ENCODE assay signal across 21 cellular contexts in the genomic region with DNA sequence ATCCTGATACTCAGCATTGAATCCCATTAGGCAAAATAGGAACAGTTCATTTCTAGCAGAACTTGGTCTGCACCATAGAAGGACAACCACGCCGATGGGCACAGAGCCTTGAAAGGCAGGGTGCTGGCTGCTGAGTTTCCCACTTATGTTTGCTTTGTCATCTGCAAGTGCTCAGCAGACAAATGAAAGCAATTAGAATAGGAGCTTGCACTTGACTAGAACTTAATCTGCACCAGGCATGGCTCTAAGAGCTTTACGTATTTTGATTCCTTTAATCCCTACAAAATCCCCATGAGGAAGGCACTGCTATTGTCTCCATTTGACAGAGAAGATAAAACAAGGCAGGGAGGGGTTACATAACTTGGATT.
"Had no signal": no experiment of that assay in that cellular context is flagged by ENCODE, and none has a peak within 500 bp of the region (broad histone marks: within the 10 kb centered on the region; RNA-seq: fewer than 3 reads in every experiment).

No MANE protein-coding gene starts in this region.

- H3K4me3 Mint-ChIP-seq: activated T-cell treated with anti-CD3 and anti-CD28 coated beads, Interleukin-2, amount 50 U/mL, for 72 hours; dendritic cell treated with granulocyte-macrophage colony-stimulating factor and Interleukin-4, amounts not matched to agents 40 ng/mL and 50 ng/mL, for 4 days; immature natural killer cell; stimulated activated naive CD8-positive, alpha-beta T cell treated with anti-CD3 and anti-CD28 coated beads, Interleukin-15, Interleukin-2, amounts not matched to agents 100 ng/mL and 50 ng/mL, for 24 hours had no signal

- H3K36me3 ChIP-seq: ascending aorta, breast epithelium, ovary, suprapubic skin, upper lobe of left lung had no signal

- ATAC-seq: activated CD4-positive, CD25-positive, alpha-beta regulatory T cell treated with anti-CD3 and anti-CD28 coated beads, Interleukin-2, amount 50 U/mL, for 24 hours; activated T-cell treated with anti-CD3 and anti-CD28 coated beads, Interleukin-2, amount 50 U/mL, for 72 hours; psoas muscle; right cardiac atrium had no signal

- H3K36me3 Mint-ChIP-seq: immature natural killer cell had no signal

- H3K27ac Mint-ChIP-seq: activated T-cell treated with anti-CD3 and anti-CD28 coated beads, Interleukin-2, amount 50 U/mL, for 72 hours; dendritic cell treated with granulocyte-macrophage colony-stimulating factor and Interleukin-4, amounts not matched to agents 40 ng/mL and 50 ng/mL, for 4 days; stimulated activated naive CD8-positive, alpha-beta T cell treated with anti-CD3 and anti-CD28 coated beads, Interleukin-15, Interleukin-2, amounts not matched to agents 100 ng/mL and 50 ng/mL, for 24 hours had no signal

- H3K9me3 ChIP-seq: ascending aorta, breast epithelium, esophagus muscularis mucosa, ovary, psoas muscle, suprapubic skin, upper lobe of left lung had no signal

- H3K9me3 Mint-ChIP-seq: activated T-cell treated with anti-CD3 and anti-CD28 coated beads, Interleukin-2, amount 50 U/mL, for 72 hours; dendritic cell treated with granulocyte-macrophage colony-stimulating factor and Interleukin-4, amounts not matched to agents 40 ng/mL and 50 ng/mL, for 4 days; stimulated activated naive CD8-positive, alpha-beta T cell treated with anti-CD3 and anti-CD28 coated beads, Interleukin-15, Interleukin-2, amounts not matched to agents 100 ng/mL and 50 ng/mL, for 24 hours had no signal

- H3K27ac ChIP-seq: breast epithelium, ovary, psoas muscle, skin epidermis, suprapubic skin, upper lobe of left lung had no signal

- DNase-seq: activated CD8-positive, alpha-beta memory T cell treated with anti-CD3 and anti-CD28 coated beads for 24 hours; activated CD8-positive, alpha-beta memory T cell treated with anti-CD3 and anti-CD28 coated beads, Interleukin-2, amount 50 U/mL, for 48 hours; activated effector memory CD4-positive, alpha-beta T cell treated with anti-CD3 and anti-CD28 coated beads, Interleukin-2, amount 50 U/mL, for 16 hours; activated naive CD4-positive, alpha-beta T cell treated with anti-CD3 and anti-CD28 coated beads, Interleukin-2, amount 50 U/mL, for 16 hours; activated T-cell treated with anti-CD3 and anti-CD28 coated beads, Interleukin-2, amount 50 U/mL, for 72 hours; effector memory CD4-positive, alpha-beta T cell; immature natural killer cell; kidney glomerular epithelial cell; left ventricle myocardium superior; ovary; psoas muscle; right cardiac atrium; upper lobe of left lung had no signal

- H3K4me1 ChIP-seq: breast epithelium, psoas muscle, suprapubic skin had no signal

- H3K4me1 Mint-ChIP-seq: immature natural killer cell had no signal

- H3K27me3 ChIP-seq: ascending aorta, breast epithelium, esophagus muscularis mucosa, ovary, suprapubic skin, upper lobe of left lung had no signal

- H3K4me3 ChIP-seq: breast epithelium, esophagus muscularis mucosa, ovary, psoas muscle, skin epidermis, suprapubic skin, upper lobe of left lung had no signal
